In genomic region chr5:80184235-80185023, GRCh38 we compare ENCODE assay signal across 9 cellular contexts.
DNase-seq lines count a peak whose midpoint lies in the region; ATAC-seq and TF ChIP-seq lines count a peak whose summit lies in the region.
"Had no signal": no experiment of that assay in that cellular context is flagged by ENCODE, and none has a peak within 500 bp of the region (broad histone marks: within the 10 kb centered on the region; RNA-seq: fewer than 3 reads in every experiment).

No MANE protein-coding gene starts in this region.

- TSS peak; percentile 52 for BruUV-seq in Caco-2 (replicated peaks; lab: Mats Ljungman, UMichigan)

- H3K27me3 ChIP-seq in Caco-2 (replicated peaks; ENCODE audit: control insufficient read depth, insufficient read depth, low read length) = no peaks in the 10 kb centered on the region
- no peaks in the 10 kb centered on the region for H3K27me3 ChIP-seq in sigmoid colon

- WGBS in sigmoid colon, 2 donors = 13 to 63% methylated on average over 5 of the region's 5 CpGs

- TF ChIP-seq EP300 in sigmoid colon (IDR thresholded peaks at IDR 0.05) = no peak

- H3K4me1 ChIP-seq in Caco-2 (peaks cover 89% of the 10 kb centered on the region), sigmoid colon (peaks cover 0 to 24% (median 8%) of the 10 kb centered on the region in 4 donors)

- no peaks in the 10 kb centered on the region for H3K9me3 ChIP-seq in Caco-2
- no peaks in the 10 kb centered on the region for H3K9me3 ChIP-seq in sigmoid colon

- H3K36me3 ChIP-seq in Caco-2 (ENCODE audit: control insufficient read depth, insufficient read depth, low read length) (no peaks in the 10 kb centered on the region; the same call in 1 of the 2 replicates), sigmoid colon (no peaks in the 10 kb centered on the region)

- H3K4me3 Mint-ChIP-seq in Caco-2 (ENCODE audit: unreplicated experiment) = peak overlapping the region; percentile 66
- peak overlapping the region; percentile 49 for H3K4me3 Mint-ChIP-seq in activated CD8-positive, alpha-beta T cell treated with anti-CD3 and anti-CD28 coated beads, Interleukin-2, amount 10 ng/mL, durations not matched to agents 7 days and 5 days

- intact Hi-C loops in Caco-2 (cut with micrococcal nuclease; ENCODE audit: unreplicated experiment) = loop anchor here (1.0 to 5.0 kb wide), 6 partner anchors 19 to 90 kb away; partner anchors contain the start of gene SERINC5
- intact Hi-C loops in sigmoid colon (cut with DNase I) = no loop called here

- TF ChIP-seq CTCF in Caco-2 (IDR thresholded peaks at IDR 0.05; ENCODE audit: insufficient read depth in 1 of 2, low read depth in 1 of 2, low read length in 1 of 2, severe bottlenecking in 1 of 2, unreplicated experiment in 1 of 2) (no peak), LNCaP clone FGC (IDR thresholded peaks at IDR 0.05; ENCODE audit: control insufficient read depth, extremely low read depth, insufficient read depth) (no peak), sigmoid colon (IDR thresholded peaks at IDR 0.05) (no peak)

- H3K4me3 ChIP-seq in Caco-2 (ENCODE audit: low read depth, low read length) (no peak overlapping the region), LNCaP clone FGC (ENCODE audit: low read depth, low read length) (no peak overlapping the region), sigmoid colon (no peak overlapping the region)

- TF ChIP-seq POLR2A in sigmoid colon (IDR thresholded peaks at IDR 0.05) = no peak

- H3K36me3 Mint-ChIP-seq in Caco-2 (ENCODE audit: insufficient read depth, unreplicated experiment) = peaks cover 91% of the 10 kb centered on the region
- peaks cover 47% of the 10 kb centered on the region for H3K36me3 Mint-ChIP-seq in activated CD8-positive, alpha-beta T cell treated with anti-CD3 and anti-CD28 coated beads, Interleukin-2, amount 10 ng/mL, durations not matched to agents 7 days and 5 days (ENCODE audit: low read depth)
- H3K36me3 Mint-ChIP-seq: memory B cell had no signal

- no peaks in the 10 kb centered on the region for H3K27me3 Mint-ChIP-seq in Caco-2 (ENCODE audit: insufficient read depth, unreplicated experiment)
- H3K27me3 Mint-ChIP-seq in activated CD8-positive, alpha-beta T cell treated with anti-CD3 and anti-CD28 coated beads, Interleukin-2, amount 10 ng/mL, durations not matched to agents 7 days and 5 days (ENCODE audit: low read depth) = no peaks in the 10 kb centered on the region
- H3K27me3 Mint-ChIP-seq: memory B cell had no signal

- POLR2A ChIA-PET in Caco-2 (lab: Charles Lee) = interaction anchor here (0.5 to 1.6 kb wide), 4 partner anchors 14 to 73 kb away, joined by 3 to 5 read pairs (median 3); no protein-coding TSS in a partner anchor
- POLR2A ChIA-PET in activated CD8-positive, alpha-beta T cell treated with anti-CD3 and anti-CD28 coated beads, Interleukin-2, amount 10 ng/mL, durations not matched to agents 7 days and 5 days (lab: Charles Lee) = interaction anchor here (0.9 to 6.5 kb wide), 4 partner anchors 8 to 72 kb away, joined by 3 to 52 read pairs (median 26); partner anchors contain the start of gene SERINC5

- peaks cover 78% of the 10 kb centered on the region for H3K4me1 Mint-ChIP-seq in Caco-2 (ENCODE audit: low read depth, unreplicated experiment)
- H3K4me1 Mint-ChIP-seq in activated CD8-positive, alpha-beta T cell treated with anti-CD3 and anti-CD28 coated beads, Interleukin-2, amount 10 ng/mL, durations not matched to agents 7 days and 5 days (ENCODE audit: low read depth) = peaks cover 93% of the 10 kb centered on the region

- H3K27ac ChIP-seq in sigmoid colon = no peak overlapping the region

- DNase-seq in Caco-2 (peak; percentile 87 to 91), LNCaP clone FGC (ENCODE audit: low read depth) (peak; percentile 46), mucosa of gallbladder (ENCODE audit: low spot score) (peak; percentile 59), middle frontal gyrus (ENCODE audit: extremely low spot score, low spot score) (no peak), sigmoid colon (no peak)
- DNase-seq in activated CD8-positive, alpha-beta T cell treated with anti-CD3 and anti-CD28 coated beads, Interleukin-2, amount 10 ng/mL, durations not matched to agents 7 days and 5 days = no peak
- DNase-seq in activated CD4-positive, CD25-positive, alpha-beta regulatory T cell treated with anti-CD3 and anti-CD28 coated beads, Interleukin-2, amount 50 U/mL, for 72 hours = no peak

- H3K27ac Mint-ChIP-seq in Caco-2 (ENCODE audit: unreplicated experiment) = peak overlapping the region; percentile 92
- peak overlapping the region; percentile 92 for H3K27ac Mint-ChIP-seq in activated CD8-positive, alpha-beta T cell treated with anti-CD3 and anti-CD28 coated beads, Interleukin-2, amount 10 ng/mL, durations not matched to agents 7 days and 5 days

- ATAC-seq in activated CD8-positive, alpha-beta T cell treated with anti-CD3 and anti-CD28 coated beads, Interleukin-2, amount 10 ng/mL, durations not matched to agents 7 days and 5 days = no peak
- no peak for ATAC-seq in HG02840 (IDR thresholded peaks at IDR 0.05; ENCODE audit: low FRiP score, unreplicated experiment)

- CTCF ChIA-PET in Caco-2 (lab: Charles Lee) = interaction anchor here (1.2 to 2.2 kb wide), 2 partner anchors 21 to 90 kb away, joined by 6 to 8 read pairs; no protein-coding TSS in a partner anchor
- CTCF ChIA-PET in activated CD8-positive, alpha-beta T cell treated with anti-CD3 and anti-CD28 coated beads, Interleukin-2, amount 10 ng/mL, durations not matched to agents 7 days and 5 days (lab: Charles Lee) = interaction anchor here (0.8 to 2.3 kb wide), 11 partner anchors 8 to 93 kb away, joined by 3 to 11 read pairs (median 4); partner anchors contain the start of gene SERINC5

- H3K9me3 Mint-ChIP-seq in Caco-2 (ENCODE audit: unreplicated experiment) = no peaks in the 10 kb centered on the region
- H3K9me3 Mint-ChIP-seq in activated CD8-positive, alpha-beta T cell treated with anti-CD3 and anti-CD28 coated beads, Interleukin-2, amount 10 ng/mL, durations not matched to agents 7 days and 5 days (ENCODE audit: insufficient read depth) = no peaks in the 10 kb centered on the region
- H3K9me3 Mint-ChIP-seq: memory B cell had no signal

Comparison
In these comparisons a context has a peak if more than half of its experiments do, and no peak if none do; other contexts are left out.
1. DNase-seq: peak in Caco-2 (2 of 2), LNCaP clone FGC (single experiment) and mucosa of gallbladder (single experiment); none in activated CD8-positive, alpha-beta T cell treated with anti-CD3 and anti-CD28 coated beads, Interleukin-2, amount 10 ng/mL, durations not matched to agents 7 days and 5 days (single experiment), middle frontal gyrus (single experiment), sigmoid colon (single experiment) and activated CD4-positive, CD25-positive, alpha-beta regulatory T cell treated with anti-CD3 and anti-CD28 coated beads, Interleukin-2, amount 50 U/mL, for 72 hours (single experiment).